8 cellular contexts compared by ENCODE assay signal in the genomic region with DNA sequence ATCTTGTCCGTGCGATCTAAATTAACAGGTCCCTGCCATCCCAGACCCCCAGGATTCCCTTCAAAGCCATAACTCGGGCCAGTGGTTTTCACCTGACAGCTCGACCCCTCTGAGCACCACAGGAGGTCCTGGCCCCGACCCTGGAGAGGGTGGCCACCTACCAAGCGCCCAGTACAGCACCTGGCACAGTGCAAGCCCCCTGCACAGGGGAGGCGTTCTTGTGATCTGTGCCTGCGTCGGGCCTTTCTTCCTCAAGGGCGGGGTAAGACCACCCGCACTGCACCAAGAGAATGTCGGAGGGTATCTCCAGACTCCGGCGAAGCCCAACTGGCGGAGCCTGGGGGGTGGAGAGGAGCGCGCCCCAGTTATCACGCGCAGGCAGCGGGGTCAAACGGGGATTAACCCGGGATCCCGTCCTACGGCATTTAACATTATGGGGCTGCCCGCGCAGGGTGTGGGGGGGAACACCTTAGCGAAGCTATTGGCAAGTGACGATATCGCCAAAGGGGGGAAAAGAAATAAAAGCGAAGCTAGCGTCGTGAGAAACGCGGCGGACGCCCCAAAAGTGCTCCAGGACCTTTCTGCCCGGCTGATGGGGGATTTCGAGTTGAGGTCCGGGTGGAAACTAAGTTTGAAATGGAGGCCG. TPM values are rescaled to one million over a fixed set of nuclear protein-coding genes. Genes with fewer than 3 reads are reported as not detected.
DNase-seq lines count a peak whose midpoint lies in the region; ATAC-seq and TF ChIP-seq lines count a peak whose summit lies in the region.

No MANE protein-coding gene starts in this region.

- H2BK15ac ChIP-seq in mesenchymal stem cell (ENCODE audit: low read depth, poor library complexity, severe bottlenecking): peak overlapping the region; percentile 84

- H3K4me3 ChIP-seq in GM12864 (ENCODE audit: low read depth, low read length) (peak overlapping the region; percentile 89), colonic mucosa (peak overlapping the region; percentile 68), mesenchymal stem cell (ENCODE audit: insufficient read depth in 1 of 2, low read depth in 1 of 2, low read length in 2 of 2) (peak overlapping the region; percentile 81 to 86)

- peaks cover 9% of the 10 kb centered on the region for H3K36me3 ChIP-seq in colonic mucosa
- H3K36me3 ChIP-seq in mesenchymal stem cell (ENCODE audit: control insufficient read depth in 1 of 2, insufficient read depth in 2 of 2, low read depth in 1 of 2, low read length in 2 of 2): peaks cover 16 to 22% of the 10 kb centered on the region in 2 experiments

- H3K4me2 ChIP-seq in mesenchymal stem cell (ENCODE audit: low read length, poor library complexity, severe bottlenecking): peak overlapping the region; percentile 84

- no peak for ATAC-seq in GM18909 (IDR thresholded peaks at IDR 0.05; ENCODE audit: poor library complexity, unreplicated experiment)

- H3K14ac ChIP-seq in mesenchymal stem cell (ENCODE audit: low read length in 2 of 2): peak overlapping the region in 1 of 2 experiments; percentile 53

- H4K8ac ChIP-seq in mesenchymal stem cell (ENCODE audit: low read length): peak overlapping the region; percentile 90

- H3K18ac ChIP-seq in mesenchymal stem cell (ENCODE audit: low read depth in 1 of 2, low read length in 2 of 2): peak overlapping the region; percentile 67 to 68

- no peak overlapping the region for H2AFZ ChIP-seq in mesenchymal stem cell (ENCODE audit: low read depth, low read length)

- TF ChIP-seq CTCF in GM12864 (IDR thresholded peaks at IDR 0.05; ENCODE audit: low read depth, low read length, missing control alignments) (no peak), colonic mucosa (IDR thresholded peaks at IDR 0.05) (no peak)

- peak overlapping the region; percentile 10 to 55 for H3K4ac ChIP-seq in mesenchymal stem cell (ENCODE audit: low read depth in 1 of 2, low read length in 2 of 2)

- peak overlapping the region; percentile 87 to 94 for H2BK12ac ChIP-seq in mesenchymal stem cell (ENCODE audit: low read length in 2 of 2)

- peak overlapping the region; percentile 93 for H4K91ac ChIP-seq in mesenchymal stem cell (ENCODE audit: low read length)

- peak overlapping the region; percentile 69 for H2BK120ac ChIP-seq in mesenchymal stem cell (ENCODE audit: low read depth, low read length)

- H2AK5ac ChIP-seq in mesenchymal stem cell (ENCODE audit: low read length, severe bottlenecking): peak overlapping the region; percentile 73

- intact Hi-C loops in colonic mucosa (cut with DNase I): no loop called here

- H3K27me3 ChIP-seq in colonic mucosa (no peaks in the 10 kb centered on the region), mesenchymal stem cell (ENCODE audit: control insufficient read depth in 1 of 2, insufficient read depth in 1 of 2, low read length in 2 of 2) (no peaks in the 10 kb centered on the region)

- WGBS in mesenchymal stem cell: 34% methylated on average over 40 of the region's 40 CpGs

- peak overlapping the region in 1 of 2 experiments; percentile 10 for H3K23ac ChIP-seq in mesenchymal stem cell (ENCODE audit: low read length in 2 of 2)

- H3K27ac ChIP-seq in colonic mucosa: peak overlapping the region; percentile 100
- peak overlapping the region; percentile 92 for H3K27ac ChIP-seq in mesenchymal stem cell (ENCODE audit: low read length, poor library complexity, severe bottlenecking)
- H3K27ac ChIP-seq in temporal lobe (ENCODE audit: low read depth, low read length): peak overlapping the region; percentile 98

- peak overlapping the region; percentile 35 for H2BK5ac ChIP-seq in mesenchymal stem cell (ENCODE audit: low read depth, low read length, poor library complexity, severe bottlenecking)

- peaks cover 1% of the 10 kb centered on the region for H3K79me1 ChIP-seq in mesenchymal stem cell (replicated peaks; ENCODE audit: low read length, poor library complexity, severe bottlenecking)

- H3K9me3 ChIP-seq in colonic mucosa (no peaks in the 10 kb centered on the region), mesenchymal stem cell (ENCODE audit: control insufficient read depth, low read length) (no peaks in the 10 kb centered on the region)

- H3K9ac ChIP-seq in colonic mucosa (ENCODE audit: low read depth in 2 of 2, low read length in 2 of 2) (peak overlapping the region; percentile 91 to 100), mesenchymal stem cell (ENCODE audit: low read length) (peak overlapping the region; percentile 91)

- H3K4me1 ChIP-seq in colonic mucosa: peaks cover 6% of the 10 kb centered on the region
- peaks cover 27% of the 10 kb centered on the region for H3K4me1 ChIP-seq in mesenchymal stem cell (ENCODE audit: control insufficient read depth, insufficient read depth, low read depth, low read length)

- DNase-seq in GM12864 (ENCODE audit: low read depth) (no peak), T follicular helper cell (ENCODE audit: low read depth) (peak; percentile 21), colonic mucosa (peak; percentile 56), mesenchymal stem cell (no peak), mesenteric fat pad (ENCODE audit: low spot score) (no peak), SHP77 (lab: John Stamatoyannopoulos, UW) (no peak)

RNA-seq across cellular contexts. Expression of a gene that starts 1.3 kb away (rescaled TPM):
- 100 to 1,000 TPM; 305 to 418 TPM for total RNA-seq in colonic mucosa
- polyA plus RNA-seq in mesenchymal stem cell (2013, experiment 1 of 2): 177 TPM
- polyA plus RNA-seq in mesenchymal stem cell (2013, experiment 2 of 2): 181 TPM
- total RNA-seq in temporal lobe: 183 TPM
- total RNA-seq in mesenteric fat pad: 231 TPM

RNA-seq across cellular contexts. Expression of a gene that starts 19.5 kb away (rescaled TPM):
- total RNA-seq in colonic mucosa: 100 to 1,000 TPM; 264 to 335 TPM
- 137 TPM for polyA plus RNA-seq in mesenchymal stem cell (2013, experiment 1 of 2)
- polyA plus RNA-seq in mesenchymal stem cell (2013, experiment 2 of 2): 137 TPM
- total RNA-seq in temporal lobe: 13.3 TPM
- total RNA-seq in mesenteric fat pad: 302 TPM

RNA-seq across cellular contexts. Expression of a gene that starts 27.0 kb away (rescaled TPM):
- total RNA-seq in colonic mucosa (1 to 10 TPM; 3.6 to 5.1 TPM), temporal lobe (1.7 TPM), mesenteric fat pad (8.9 TPM)
- 1.1 TPM for polyA plus RNA-seq in mesenchymal stem cell (2013, experiment 1 of 2)
- polyA plus RNA-seq in mesenchymal stem cell (2013, experiment 2 of 2): 1.6 TPM

RNA-seq across cellular contexts. Expression of a gene that starts 38.4 kb away (rescaled TPM):
- total RNA-seq in colonic mucosa (1,000 to 10,000 TPM; 6,357 to 8,309 TPM), temporal lobe (not detected), mesenteric fat pad (3.5 TPM)
- 0.11 TPM for polyA plus RNA-seq in mesenchymal stem cell (2013, experiment 1 of 2)
- polyA plus RNA-seq in mesenchymal stem cell (2013, experiment 2 of 2): 0.15 TPM

RNA-seq across cellular contexts. Expression of a gene that starts 48.3 kb away (rescaled TPM):
- total RNA-seq in colonic mucosa (10 to 100 TPM; 28.0 to 32.9 TPM), temporal lobe (75.0 TPM), mesenteric fat pad (60.2 TPM)
- 57.6 TPM for polyA plus RNA-seq in mesenchymal stem cell (2013, experiment 1 of 2)
- 54.9 TPM for polyA plus RNA-seq in mesenchymal stem cell (2013, experiment 2 of 2)

Comparison
In these comparisons a context has a peak if more than half of its experiments do, and no peak if none do; other contexts are left out.
1. DNase-seq: peak in T follicular helper cell (single experiment) and colonic mucosa (single experiment); none in GM12864 (single experiment), mesenchymal stem cell (single experiment), mesenteric fat pad (single experiment) and SHP77 (0 of 2).
2. RNA of a gene that starts 19.5 kb away (total RNA-seq): 264 to 335 TPM in colonic mucosa and 302 TPM in mesenteric fat pad (single experiment); 13.3 TPM in temporal lobe (single experiment); every median in the first group is over 10 times any median in the second.
3. Peak in every context shown above with its lines, with median percentiles within 50 percentile points of each other: H3K4me3 ChIP-seq and H3K27ac ChIP-seq.